ENCODE assay signal across 1 cellular context in genomic region chr3:184241447-184242296, GRCh38.
TF ChIP-seq lines count a peak whose summit lies in the region.

No MANE protein-coding gene starts in this region.

TF ChIP-seq in HepG2, 621 proteins besides CTCF, POLR2A, EP300 and RAD21 (continued from another document and continues in another):
- peak; percentile 65 for TF ChIP-seq AGO1 (IDR thresholded peaks at IDR 0.05; ENCODE audit: low read depth, low read length, poor library complexity, severe bottlenecking)
- 0 out of 2 replicates have a peak, but pooled peaks have one; percentile 64 for TF ChIP-seq ZNF251 (CRISPR knock-in tag; IDR thresholded peaks at IDR 0.05)
- 0 out of 2 replicates have a peak, but pooled peaks have one; percentile 90 for TF ChIP-seq PAX8 (CRISPR knock-in tag; IDR thresholded peaks at IDR 0.05; ENCODE audit: borderline replicate concordance)
- 0 out of 2 replicates have a peak, but pooled peaks have one; percentile 38 for TF ChIP-seq ADNP (CRISPR knock-in tag; IDR thresholded peaks at IDR 0.05)
- peak; percentile 55; the same call in 1 of the 2 replicates for TF ChIP-seq ZNF672 (CRISPR knock-in tag; IDR thresholded peaks at IDR 0.05)
- no peak for TF ChIP-seq ZNF33A (CRISPR knock-in tag; IDR thresholded peaks at IDR 0.05; ENCODE audit: borderline replicate concordance)
- peak; percentile 89 for TF ChIP-seq ZNF609 (CRISPR knock-in tag; IDR thresholded peaks at IDR 0.05; ENCODE audit: borderline replicate concordance)
- peak; percentile 46; the same call in 1 of the 2 replicates for TF ChIP-seq SIX1 (CRISPR knock-in tag; IDR thresholded peaks at IDR 0.05; ENCODE audit: borderline replicate concordance)
- peak; percentile 79; the same call in 1 of the 2 replicates for TF ChIP-seq KMT2A (CRISPR knock-in tag; IDR thresholded peaks at IDR 0.05)
- peak; percentile 42; the same call in 1 of the 2 replicates for TF ChIP-seq KDM5B (CRISPR knock-in tag; IDR thresholded peaks at IDR 0.05; ENCODE audit: borderline replicate concordance)
- TF ChIP-seq ZNF513 (CRISPR knock-in tag; conservative IDR thresholded peaks at IDR 0.05) = 0 out of 2 replicates have a peak, but pooled peaks have one; percentile 65
- peak; percentile 76; the same call in 1 of the 2 replicates for TF ChIP-seq ZNF547 (CRISPR knock-in tag; IDR thresholded peaks at IDR 0.05)
- no peak for TF ChIP-seq ZNF644 (CRISPR knock-in tag; IDR thresholded peaks at IDR 0.05; ENCODE audit: low read depth)
- TF ChIP-seq ZFP90 (CRISPR knock-in tag; IDR thresholded peaks at IDR 0.05; ENCODE audit: borderline replicate concordance) = peak; percentile 98
- TF ChIP-seq ZNF660 (CRISPR knock-in tag; IDR thresholded peaks at IDR 0.05; ENCODE audit: borderline replicate concordance, low read depth) = no peak
- peak; percentile 76; the same call in 1 of the 2 replicates for TF ChIP-seq ZNF256 (CRISPR knock-in tag; conservative IDR thresholded peaks at IDR 0.05)
- TF ChIP-seq ZNF275 (CRISPR knock-in tag; IDR thresholded peaks at IDR 0.05; ENCODE audit: borderline replicate concordance) = peak; percentile 83; the same call in 1 of the 2 replicates
- peak; percentile 86 for TF ChIP-seq NCOA2 (CRISPR knock-in tag; IDR thresholded peaks at IDR 0.05)
- TF ChIP-seq TRAFD1 (CRISPR knock-in tag; IDR thresholded peaks at IDR 0.05; ENCODE audit: borderline replicate concordance) = 0 out of 2 replicates have a peak, but pooled peaks have one; percentile 91
- peak; percentile 91 for TF ChIP-seq SPEN (CRISPR knock-in tag; IDR thresholded peaks at IDR 0.05; ENCODE audit: low read depth)
- no peak for TF ChIP-seq SMARCE1 (IDR thresholded peaks at IDR 0.05; ENCODE audit: borderline replicate concordance)
- no peak for TF ChIP-seq ZNF235 (CRISPR knock-in tag; IDR thresholded peaks at IDR 0.05; ENCODE audit: borderline replicate concordance)
- peak; percentile 59; the same call in 1 of the 2 replicates for TF ChIP-seq NRL (CRISPR knock-in tag; IDR thresholded peaks at IDR 0.05; ENCODE audit: borderline replicate concordance)
- TF ChIP-seq KDM3A (CRISPR knock-in tag; IDR thresholded peaks at IDR 0.05; ENCODE audit: low read depth) = 0 out of 2 replicates have a peak, but pooled peaks have one; percentile 89
- TF ChIP-seq ZBTB37 (CRISPR knock-in tag; IDR thresholded peaks at IDR 0.05) = no peak
- peak; percentile 83 for TF ChIP-seq MYC (CRISPR knock-in tag; IDR thresholded peaks at IDR 0.05; ENCODE audit: borderline replicate concordance)
- TF ChIP-seq RFXAP (CRISPR knock-in tag; IDR thresholded peaks at IDR 0.05; ENCODE audit: borderline replicate concordance) = peak; percentile 92; the same call in 1 of the 2 replicates
- no peak for TF ChIP-seq ZBTB40 (IDR thresholded peaks at IDR 0.05)
- no peak; the same call in 1 of the 2 replicates for TF ChIP-seq ZBTB40 (CRISPR knock-in tag; IDR thresholded peaks at IDR 0.05)
- TF ChIP-seq ZNF775 (CRISPR knock-in tag; IDR thresholded peaks at IDR 0.05; ENCODE audit: borderline replicate concordance) = 0 out of 2 replicates have a peak, but pooled peaks have one; percentile 73
- TF ChIP-seq ZSCAN31 (CRISPR knock-in tag; IDR thresholded peaks at IDR 0.05; ENCODE audit: low read depth) = peak; percentile 97
- TF ChIP-seq NFATC3 (CRISPR knock-in tag; IDR thresholded peaks at IDR 0.05) = no peak
- TF ChIP-seq HNF4A (CRISPR knock-in tag; IDR thresholded peaks at IDR 0.05) = peak; percentile 85
- no peak for TF ChIP-seq USF2 (IDR thresholded peaks at IDR 0.05; ENCODE audit: low read depth, low read length)
- 0 out of 2 replicates have a peak, but pooled peaks have one; percentile 39 for TF ChIP-seq USF2 (CRISPR knock-in tag; IDR thresholded peaks at IDR 0.05; ENCODE audit: borderline replicate concordance)
- peak; percentile 23; the same call in 1 of the 2 replicates for TF ChIP-seq ZNF225 (CRISPR knock-in tag; IDR thresholded peaks at IDR 0.05)
